ENCODE assay signal across 11 cellular contexts in the genomic region with DNA sequence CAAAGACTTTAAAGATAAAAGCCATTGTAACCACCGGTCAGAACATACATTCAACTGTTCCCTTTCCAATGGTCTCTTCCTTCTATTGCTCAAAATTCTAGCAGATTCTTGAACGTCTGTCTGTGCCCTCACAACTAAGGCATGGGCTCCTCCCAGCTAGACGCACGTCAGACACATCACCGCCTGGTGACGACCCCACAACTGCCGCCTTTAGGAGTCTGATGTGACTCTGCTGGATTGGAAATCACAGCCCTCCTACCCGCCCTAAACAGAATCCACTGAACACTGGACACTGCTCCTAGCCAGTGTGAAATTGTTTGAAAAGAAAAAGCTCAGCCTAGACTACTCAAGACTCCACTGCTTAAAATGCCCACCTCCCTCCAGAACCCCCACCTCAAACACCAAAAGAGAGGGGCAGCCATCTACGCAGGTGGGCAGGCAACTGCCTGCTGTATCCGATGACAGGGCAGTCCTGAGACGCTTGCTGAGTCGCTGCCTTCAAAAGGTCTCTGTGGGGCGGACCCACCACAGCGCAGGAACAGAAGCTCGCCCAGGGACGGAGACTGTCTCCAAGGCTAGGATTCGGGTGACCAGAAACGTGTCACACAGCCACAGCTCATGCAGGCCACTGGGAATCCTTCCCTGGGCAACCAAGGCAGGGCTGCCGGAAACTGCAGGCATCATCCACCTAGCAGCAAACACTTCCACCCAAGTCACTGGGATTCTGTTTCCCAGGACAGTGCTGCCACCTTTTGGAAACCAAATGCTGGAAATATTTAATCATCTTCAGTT. TPM values are rescaled to one million over a fixed set of nuclear protein-coding genes. Genes with fewer than 3 reads are reported as not detected.
A peak's percentile ranks its signal among the peaks of the same experiment; 100 is the strongest.
DNase-seq lines count a peak whose midpoint lies in the region; ATAC-seq and TF ChIP-seq lines count a peak whose summit lies in the region.
"Had no signal": no experiment of that assay in that cellular context is flagged by ENCODE, and none has a peak within 500 bp of the region (broad histone marks: within the 10 kb centered on the region; RNA-seq: fewer than 3 reads in every experiment).

No MANE protein-coding gene starts in this region.

- peaks cover 8% of the 10 kb centered on the region for H3K4me1 Mint-ChIP-seq in stimulated activated effector memory CD8-positive, alpha-beta T cell treated with anti-CD3 and anti-CD28 coated beads, Interleukin-12 subunit alpha, Interleukin-12 subunit beta, amount 100 ng/mL, for 72 hours
- H3K4me1 Mint-ChIP-seq in immature natural killer cell, result no peaks in the 10 kb centered on the region

- no peak overlapping the region for H3K4me3 ChIP-seq in fibroblast of pulmonary artery (replicated peaks; ENCODE audit: low read depth, low read length)
- H3K4me3 ChIP-seq: SJSA1 had no signal

- H3K9me3 Mint-ChIP-seq in stimulated activated effector memory CD8-positive, alpha-beta T cell treated with anti-CD3 and anti-CD28 coated beads, Interleukin-12 subunit alpha, Interleukin-12 subunit beta, amount 100 ng/mL, for 72 hours, result no peaks in the 10 kb centered on the region
- H3K9me3 Mint-ChIP-seq in immature natural killer cell, result no peaks in the 10 kb centered on the region

- no peak overlapping the region for H3K27ac Mint-ChIP-seq in stimulated activated effector memory CD8-positive, alpha-beta T cell treated with anti-CD3 and anti-CD28 coated beads, Interleukin-12 subunit alpha, Interleukin-12 subunit beta, amount 100 ng/mL, for 72 hours
- H3K27ac Mint-ChIP-seq in immature natural killer cell, result no peak overlapping the region

- DNase-seq in DMS153 (lab: John Stamatoyannopoulos, UW) (peak; percentile 48), DMS153 treated with DMSO at 0.1 percent for 48 hours (lab: John Stamatoyannopoulos, UW; ENCODE audit: unreplicated experiment) (no peak), OCI-M1 (lab: John Stamatoyannopoulos, UW) (peak; percentile 1), fibroblast of pulmonary artery (ENCODE audit: low read depth) (peak; percentile 73), pons (ENCODE audit: low spot score) (peak; percentile 64), immature natural killer cell (no peak)
- no peak for DNase-seq in stimulated activated effector memory CD8-positive, alpha-beta T cell treated with anti-CD3 and anti-CD28 coated beads, Interleukin-12 subunit alpha, Interleukin-12 subunit beta, amount 100 ng/mL, for 72 hours (ENCODE audit: low spot score in 2 of 2)
- DNase-seq: cortex of kidney; stimulated activated CD4-positive, alpha-beta T cell treated with anti-CD3 and anti-CD28 coated beads, Interleukin-12 subunit alpha, Interleukin-12 subunit beta, amount 100 ng/mL, for 4 hours had no signal

- peaks cover 2 to 4% (median 4%) of the 10 kb centered on the region in 3 donors for H3K27me3 Mint-ChIP-seq in immature natural killer cell (ENCODE audit: low read depth in 3 of 3)

- peak; percentile 44 for TF ChIP-seq CTCF in fibroblast of pulmonary artery (IDR thresholded peaks at IDR 0.05; ENCODE audit: low read length, missing control alignments)

- no peaks in the 10 kb centered on the region for H3K36me3 Mint-ChIP-seq in stimulated activated effector memory CD8-positive, alpha-beta T cell treated with anti-CD3 and anti-CD28 coated beads, Interleukin-12 subunit alpha, Interleukin-12 subunit beta, amount 100 ng/mL, for 72 hours
- no peaks in the 10 kb centered on the region for H3K36me3 Mint-ChIP-seq in immature natural killer cell

- H3K4me3 Mint-ChIP-seq in stimulated activated effector memory CD8-positive, alpha-beta T cell treated with anti-CD3 and anti-CD28 coated beads, Interleukin-12 subunit alpha, Interleukin-12 subunit beta, amount 100 ng/mL, for 72 hours, result no peak overlapping the region
- H3K4me3 Mint-ChIP-seq in immature natural killer cell, result no peak overlapping the region

- ATAC-seq in GM21717 (IDR thresholded peaks at IDR 0.05; ENCODE audit: unreplicated experiment), result no peak
- ATAC-seq in stimulated activated effector memory CD8-positive, alpha-beta T cell treated with anti-CD3 and anti-CD28 coated beads, Interleukin-12 subunit alpha, Interleukin-12 subunit beta, amount 100 ng/mL, for 72 hours, result no peak

RNA-seq across cellular contexts. Expression of a gene that starts 34.7 kb away (rescaled TPM):
- under 1 TPM in 1 of 3 donors, not detected in 2; 0.10 TPM for polyA plus RNA-seq in immature natural killer cell

Comparison
In these comparisons a context has a peak if more than half of its experiments do, and no peak if none do; other contexts are left out.
1. DNase-seq: peak in DMS153 (single experiment), OCI-M1 (single experiment), fibroblast of pulmonary artery (single experiment) and pons (single experiment); none in DMS153 treated with DMSO at 0.1 percent for 48 hours (single experiment), stimulated activated effector memory CD8-positive, alpha-beta T cell treated with anti-CD3 and anti-CD28 coated beads, Interleukin-12 subunit alpha, Interleukin-12 subunit beta, amount 100 ng/mL, for 72 hours (0 of 2) and immature natural killer cell (0 of 3).